In the genomic region with DNA sequence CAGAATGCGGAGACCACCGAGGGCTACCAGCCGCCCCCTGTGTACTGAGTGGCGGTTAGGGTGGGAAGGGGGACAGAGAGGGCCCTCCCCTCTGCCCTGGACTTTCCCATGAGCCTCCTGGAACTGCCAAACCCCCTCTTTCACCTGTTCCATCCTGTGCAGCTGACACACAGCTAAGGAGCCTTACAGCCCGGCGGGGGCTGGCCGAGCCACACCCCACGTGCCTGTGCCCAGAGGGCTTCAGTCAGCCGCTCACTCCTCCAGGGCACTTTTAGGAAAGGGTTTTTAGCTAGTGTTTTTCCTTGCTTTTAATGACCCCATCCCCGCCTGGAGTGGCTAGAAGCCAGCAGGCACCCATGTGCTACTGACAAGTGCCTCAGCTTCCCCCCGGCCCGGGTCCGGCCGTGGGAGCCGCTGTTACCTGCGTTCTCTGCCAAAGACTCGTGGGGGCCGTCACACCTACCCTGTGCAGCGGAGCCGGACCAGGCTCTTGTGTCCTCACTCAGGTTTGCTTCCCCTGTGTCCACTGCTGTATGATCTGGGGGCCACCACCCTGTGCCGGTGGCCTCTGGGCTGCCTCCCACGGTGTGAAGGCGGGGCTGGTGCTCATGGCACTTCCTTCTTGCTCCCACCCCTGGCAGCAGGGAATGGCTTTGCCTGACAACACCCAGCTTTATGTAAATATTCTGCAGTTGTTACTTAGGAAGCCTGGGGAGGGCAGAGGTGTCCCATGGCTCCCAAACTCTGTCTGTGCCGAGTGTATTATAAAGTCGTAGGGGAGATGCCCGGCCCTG, we compare ENCODE assay signal across 5 cellular contexts. TPM values are rescaled to one million over a fixed set of nuclear protein-coding genes. Genes with fewer than 3 reads are reported as not detected.
"Had no signal": no experiment of that assay in that cellular context is flagged by ENCODE, and none has a peak within 500 bp of the region (broad histone marks: within the 10 kb centered on the region; RNA-seq: fewer than 3 reads in every experiment).

No MANE protein-coding gene starts in this region.

RNA-seq across cellular contexts. Expression of gene GOLGA8J, which starts 37.3 kb away (rescaled TPM):
- total RNA-seq: activated T-helper 2 cell treated with anti-CD3 and anti-CD28 coated beads, Interferon-gamma antibody, Interleukin-2, Interleukin-4, amounts not matched to agents 10 μg/mL and 5 μg/mL and 100 μg/mL, durations not matched to agents 14 hours and 24 hours and 36 hours; glomerular endothelial cell; right atrium auricular region; T-helper 2 cell treated with Interferon-gamma antibody and Interleukin-4, amounts not matched to agents 100 ng/mL and 5 ng/mL, for 36 hours had no signal
- polyA plus RNA-seq: spleen had no signal
